Comparison of ENCODE assay signal across 8 cellular contexts in genomic region chr3:186514296-186515002, GRCh38. TPM values are rescaled to one million over a fixed set of nuclear protein-coding genes. Genes with fewer than 3 reads are reported as not detected.
DNase-seq lines count a peak whose midpoint lies in the region; ATAC-seq and TF ChIP-seq lines count a peak whose summit lies in the region.

No MANE protein-coding gene starts in this region.

- H3K4me1 ChIP-seq in left ventricle myocardium inferior (no peaks in the 10 kb centered on the region), right cardiac atrium (ENCODE audit: control insufficient read depth, insufficient read depth, low read length) (no peaks in the 10 kb centered on the region), upper lobe of right lung (no peaks in the 10 kb centered on the region)

- H3K9me3 ChIP-seq in left ventricle myocardium inferior (replicated peaks) (no peaks in the 10 kb centered on the region), right cardiac atrium (ENCODE audit: control insufficient read depth, low read length) (peaks cover 3% of the 10 kb centered on the region), upper lobe of right lung (no peaks in the 10 kb centered on the region)

- H3K27me3 ChIP-seq in left ventricle myocardium inferior (ENCODE audit: low read depth) (peaks cover 81% of the 10 kb centered on the region), right cardiac atrium (ENCODE audit: control insufficient read depth, insufficient read depth) (no peaks in the 10 kb centered on the region), upper lobe of right lung (no peaks in the 10 kb centered on the region)

- DNase-seq in left ventricle myocardium inferior (no peak), right cardiac atrium (no peak), OCI-M1 (lab: John Stamatoyannopoulos, UW) (peak; percentile 2), fibroblast of mammary gland (ENCODE audit: low read depth) (no peak), upper lobe of right lung (no peak), NCI-H510A treated with DMSO at 0.1 percent for 48 hours (lab: John Stamatoyannopoulos, UW) (no peak), NK-92 (lab: John Stamatoyannopoulos, UW; ENCODE audit: unreplicated experiment) (no peak)

- TF ChIP-seq CTCF in left ventricle myocardium inferior (IDR thresholded peaks at IDR 0.05; ENCODE audit: borderline replicate concordance) (peak; percentile 38), fibroblast of mammary gland (conservative IDR thresholded peaks at IDR 0.05; ENCODE audit: control insufficient read depth, insufficient read depth, low read depth, low read length) (peak; percentile 39), upper lobe of right lung (IDR thresholded peaks at IDR 0.05) (peak; percentile 43)

- intact Hi-C loops in left ventricle myocardium inferior (cut with micrococcal nuclease) (no loop called here), right cardiac atrium (cut with DNase I) (no loop called here), upper lobe of right lung (cut with DNase I) (no loop called here)

- 76% methylated on average over 3 of the region's 3 CpGs for WGBS in right cardiac atrium

- H3K36me3 ChIP-seq in left ventricle myocardium inferior, result no peaks in the 10 kb centered on the region
- no peaks in the 10 kb centered on the region for H3K36me3 ChIP-seq in upper lobe of right lung

- no peak overlapping the region for H3K4me3 ChIP-seq in left ventricle myocardium inferior
- no peak overlapping the region for H3K4me3 ChIP-seq in right cardiac atrium (ENCODE audit: low read length)
- H3K4me3 ChIP-seq in fibroblast of mammary gland (ENCODE audit: control insufficient read depth, low read depth, low read length), result no peak overlapping the region
- no peak overlapping the region for H3K4me3 ChIP-seq in upper lobe of right lung

- ATAC-seq in right cardiac atrium (no peak), upper lobe of right lung (no peak), GM19351 (IDR thresholded peaks at IDR 0.05; ENCODE audit: unreplicated experiment) (no peak)

- H3K27ac ChIP-seq in left ventricle myocardium inferior (replicated peaks) (no peak overlapping the region), right cardiac atrium (ENCODE audit: low read length) (no peak overlapping the region), upper lobe of right lung (no peak overlapping the region)

RNA-seq across cellular contexts. Expression of gene CRYGS, which starts 29.7 kb away (rescaled TPM):
- total RNA-seq in left ventricle myocardium inferior (1.6 TPM), right cardiac atrium (1 to 10 TPM; 1.6 to 2.0 (median 1.8) TPM), upper lobe of right lung (3.8 TPM)
- 1.3 TPM for polyA plus RNA-seq in right cardiac atrium

RNA-seq across cellular contexts. Expression of gene TBCCD1, which starts 52.7 kb away (rescaled TPM):
- total RNA-seq in left ventricle myocardium inferior, result 6.2 TPM
- 1 to 10 TPM; 6.4 to 8.4 (median 7.5) TPM for total RNA-seq in right cardiac atrium
- 4.7 TPM for polyA plus RNA-seq in right cardiac atrium
- 11.3 TPM for total RNA-seq in upper lobe of right lung

RNA-seq across cellular contexts. Expression of gene DNAJB11, which starts 56.1 kb away (rescaled TPM):
- total RNA-seq in left ventricle myocardium inferior, result 24.6 TPM
- total RNA-seq in right cardiac atrium, result 10 to 100 TPM; 25.6 to 60.5 (median 41.6) TPM
- 51.6 TPM for polyA plus RNA-seq in right cardiac atrium
- total RNA-seq in upper lobe of right lung, result 43.8 TPM
